14 cellular contexts compared by ENCODE assay signal in genomic region chr16:70570967-70571570, GRCh38. TPM values are rescaled to one million over a fixed set of nuclear protein-coding genes. Genes with fewer than 3 reads are reported as not detected.
DNase-seq lines count a peak whose midpoint lies in the region; ATAC-seq and FAIRE-seq lines count a peak whose summit lies in the region.
"Had no signal": no experiment of that assay in that cellular context is flagged by ENCODE, and none has a peak within 500 bp of the region (broad histone marks: within the 10 kb centered on the region; RNA-seq: fewer than 3 reads in every experiment).

No MANE protein-coding gene starts in this region.

- H3K27ac Mint-ChIP-seq in stimulated activated naive CD8-positive, alpha-beta T cell treated with anti-CD3 and anti-CD28 coated beads, Interleukin-15, Interleukin-2, amounts not matched to agents 100 ng/mL and 50 ng/mL, for 24 hours: peak overlapping the region; percentile 40
- H3K27ac Mint-ChIP-seq in activated naive CD8-positive, alpha-beta T cell treated with anti-CD3 and anti-CD28 coated beads, Interleukin-2, amount 10 ng/mL, durations not matched to agents 7 days and 5 days: peak overlapping the region; percentile 21
- peak overlapping the region in 6 of 10 donors; percentile 37 to 84 (median 63) for H3K27ac Mint-ChIP-seq in naive thymus-derived CD8-positive, alpha-beta T cell

- no peaks in the 10 kb centered on the region for H3K9me3 Mint-ChIP-seq in stimulated activated naive CD8-positive, alpha-beta T cell treated with anti-CD3 and anti-CD28 coated beads, Interleukin-15, Interleukin-2, amounts not matched to agents 100 ng/mL and 50 ng/mL, for 24 hours
- H3K9me3 Mint-ChIP-seq in activated naive CD8-positive, alpha-beta T cell treated with anti-CD3 and anti-CD28 coated beads, Interleukin-2, amount 10 ng/mL, durations not matched to agents 7 days and 5 days: no peaks in the 10 kb centered on the region
- H3K9me3 Mint-ChIP-seq in naive thymus-derived CD8-positive, alpha-beta T cell: no peaks in the 10 kb centered on the region

- POLR2A ChIA-PET in activated naive CD8-positive, alpha-beta T cell treated with anti-CD3 and anti-CD28 coated beads, Interleukin-2, amount 10 ng/mL, durations not matched to agents 7 days and 5 days (lab: Charles Lee): no interaction called here
- POLR2A ChIA-PET in naive thymus-derived CD8-positive, alpha-beta T cell (lab: Charles Lee): no interaction called here

- no peak overlapping the region for H3K4me3 Mint-ChIP-seq in stimulated activated naive CD8-positive, alpha-beta T cell treated with anti-CD3 and anti-CD28 coated beads, Interleukin-15, Interleukin-2, amounts not matched to agents 100 ng/mL and 50 ng/mL, for 24 hours
- H3K4me3 Mint-ChIP-seq in activated naive CD8-positive, alpha-beta T cell treated with anti-CD3 and anti-CD28 coated beads, Interleukin-2, amount 10 ng/mL, durations not matched to agents 7 days and 5 days: no peak overlapping the region
- no peak overlapping the region for H3K4me3 Mint-ChIP-seq in naive thymus-derived CD8-positive, alpha-beta T cell

- ATAC-seq in stimulated activated naive CD8-positive, alpha-beta T cell treated with anti-CD3 and anti-CD28 coated beads, Interleukin-15, Interleukin-2, amounts not matched to agents 100 U/mL and 50 U/mL, for 24 hours: no peak
- ATAC-seq in activated naive CD8-positive, alpha-beta T cell treated with anti-CD3 and anti-CD28 coated beads, Interleukin-2, amount 10 ng/mL, durations not matched to agents 7 days and 5 days (ENCODE audit: low read depth): no peak
- no peak for ATAC-seq in naive thymus-derived CD8-positive, alpha-beta T cell
- ATAC-seq: K562 had no signal

- H3K27me3 Mint-ChIP-seq in stimulated activated naive CD8-positive, alpha-beta T cell treated with anti-CD3 and anti-CD28 coated beads, Interleukin-15, Interleukin-2, amounts not matched to agents 100 ng/mL and 50 ng/mL, for 24 hours: no peaks in the 10 kb centered on the region
- H3K27me3 Mint-ChIP-seq in activated naive CD8-positive, alpha-beta T cell treated with anti-CD3 and anti-CD28 coated beads, Interleukin-2, amount 10 ng/mL, durations not matched to agents 7 days and 5 days: no peaks in the 10 kb centered on the region
- no peaks in the 10 kb centered on the region for H3K27me3 Mint-ChIP-seq in naive thymus-derived CD8-positive, alpha-beta T cell

- H3K4me1 Mint-ChIP-seq in stimulated activated naive CD8-positive, alpha-beta T cell treated with anti-CD3 and anti-CD28 coated beads, Interleukin-15, Interleukin-2, amounts not matched to agents 100 ng/mL and 50 ng/mL, for 24 hours (ENCODE audit: low read depth): peaks cover 33% of the 10 kb centered on the region
- peaks cover 17% of the 10 kb centered on the region for H3K4me1 Mint-ChIP-seq in activated naive CD8-positive, alpha-beta T cell treated with anti-CD3 and anti-CD28 coated beads, Interleukin-2, amount 10 ng/mL, durations not matched to agents 7 days and 5 days
- H3K4me1 Mint-ChIP-seq in naive thymus-derived CD8-positive, alpha-beta T cell: peaks cover 0 to 14% (median 7%) of the 10 kb centered on the region in 4 donors

- no peak for FAIRE-seq in urothelium cell line (lab: Jason Lieb, UNC)
- FAIRE-seq: islet of Langerhans, K562 had no signal

- peaks cover 80% of the 10 kb centered on the region for H3K36me3 Mint-ChIP-seq in stimulated activated naive CD8-positive, alpha-beta T cell treated with anti-CD3 and anti-CD28 coated beads, Interleukin-15, Interleukin-2, amounts not matched to agents 100 ng/mL and 50 ng/mL, for 24 hours (ENCODE audit: low read depth)
- peaks cover 36% of the 10 kb centered on the region for H3K36me3 Mint-ChIP-seq in activated naive CD8-positive, alpha-beta T cell treated with anti-CD3 and anti-CD28 coated beads, Interleukin-2, amount 10 ng/mL, durations not matched to agents 7 days and 5 days
- peaks cover 4 to 85% (median 4%) of the 10 kb centered on the region in 3 donors for H3K36me3 Mint-ChIP-seq in naive thymus-derived CD8-positive, alpha-beta T cell

- no peak for DNase-seq in stimulated activated naive CD8-positive, alpha-beta T cell treated with anti-CD3 and anti-CD28 coated beads, Interleukin-15, Interleukin-2, amounts not matched to agents 100 U/mL and 50 U/mL, for 24 hours
- no peak for DNase-seq in activated naive CD8-positive, alpha-beta T cell treated with anti-CD3 and anti-CD28 coated beads, Interleukin-2, amount 10 ng/mL, durations not matched to agents 7 days and 5 days
- DNase-seq in naive thymus-derived CD8-positive, alpha-beta T cell: no peak
- no peak for DNase-seq in urothelium cell line (ENCODE audit: low spot score)
- DNase-seq in DMS 273 treated with DMSO at 0.1 percent for 48 hours (lab: John Stamatoyannopoulos, UW): no peak
- DNase-seq in dermis blood vessel endothelial cell: no peak
- DNase-seq: activated CD4-positive, alpha-beta T cell treated with anti-CD3 and anti-CD28 coated beads, Interleukin-2, amount 50 U/mL, for 4 hours; COR-L47; mesendoderm; NCI-H187; NCI-H345 had no signal

RNA-seq across cellular contexts. Expression of gene SF3B3, which starts 47.5 kb away (rescaled TPM):
- 100 to 1,000 TPM; 303 to 331 TPM for total RNA-seq in activated naive CD8-positive, alpha-beta T cell treated with anti-CD3 and anti-CD28 coated beads, Interleukin-2, amount 10 ng/mL, durations not matched to agents 7 days and 5 days
- 100 to 1,000 TPM; 270 to 277 TPM for total RNA-seq in naive thymus-derived CD8-positive, alpha-beta T cell
- polyA plus RNA-seq in naive thymus-derived CD8-positive, alpha-beta T cell: 100 to 1,000 TPM in 2 of 3 donors, 10 to 100 TPM in 1; 85.9 to 120 (median 104) TPM
- total RNA-seq in dermis blood vessel endothelial cell: 96.3 and 148 TPM in 2 replicates

RNA-seq across cellular contexts. Expression of gene COG4, which starts 47.7 kb away (rescaled TPM):
- 10 to 100 TPM; 73.8 to 75.3 TPM for total RNA-seq in activated naive CD8-positive, alpha-beta T cell treated with anti-CD3 and anti-CD28 coated beads, Interleukin-2, amount 10 ng/mL, durations not matched to agents 7 days and 5 days
- total RNA-seq in naive thymus-derived CD8-positive, alpha-beta T cell: 10 to 100 TPM; 57.4 to 57.6 TPM
- polyA plus RNA-seq in naive thymus-derived CD8-positive, alpha-beta T cell: 10 to 100 TPM; 52.4 to 58.6 (median 52.8) TPM
- total RNA-seq in dermis blood vessel endothelial cell: 93.8 and 98.0 TPM in 2 replicates
